Comparison of ENCODE assay signal across 8 cellular contexts in genomic region chr7:131544449-131545425, GRCh38. TPM values are rescaled to one million over a fixed set of nuclear protein-coding genes. Genes with fewer than 3 reads are reported as not detected.
DNase-seq lines count a peak whose midpoint lies in the region; ATAC-seq, FAIRE-seq and TF ChIP-seq lines count a peak whose summit lies in the region.

No MANE protein-coding gene starts in this region.

- H3K4me1 Mint-ChIP-seq in MCF 10A (ENCODE audit: insufficient read depth, unreplicated experiment), result peaks cover 18% of the 10 kb centered on the region

- no peaks in the 10 kb centered on the region for H3K9me3 ChIP-seq in mammary epithelial cell (replicated peaks; ENCODE audit: insufficient read depth, low read length)

- H3K27me3 ChIP-seq in mammary epithelial cell (ENCODE audit: insufficient read depth, low read length), result no peaks in the 10 kb centered on the region

- no peaks in the 10 kb centered on the region for H3K79me2 ChIP-seq in mammary epithelial cell (ENCODE audit: insufficient read depth, low read length)

- H3K36me3 Mint-ChIP-seq in MCF 10A (ENCODE audit: insufficient read depth, unreplicated experiment), result no peaks in the 10 kb centered on the region

- H3K4me3 Mint-ChIP-seq in MCF 10A (ENCODE audit: unreplicated experiment), result no peak overlapping the region

- DNase-seq in MCF 10A (ENCODE audit: unreplicated experiment), result peak; percentile 30
- DNase-seq in mammary epithelial cell, result no peak
- DNase-seq in RCC 7860 (ENCODE audit: low spot score), result peak; percentile 52
- DNase-seq in left cardiac atrium, result no peak
- no peak for DNase-seq in stimulated activated CD4-positive, alpha-beta T cell treated with anti-CD3 and anti-CD28 coated beads, Interleukin-15, amount 100 ng/mL, for 24 hours
- DNase-seq in mesenteric fat pad (ENCODE audit: low spot score), result no peak
- DNase-seq in cortex of kidney (lab: John Stamatoyannopoulos, UW), result no peak

- in situ Hi-C loops in mammary epithelial cell (cut with MboI; ENCODE audit: low sequenced_read_pairs in 2 of 2), result no loop called here

- intact Hi-C loops in MCF 10A (cut with micrococcal nuclease) (loop anchor here (2.0 kb wide), 1 partner anchor 110 kb away; no protein-coding TSS in a partner anchor), mammary epithelial cell (cut with micrococcal nuclease) (loop anchor here (1.0 kb wide), 1 partner anchor 110 kb away; no protein-coding TSS in a partner anchor), left cardiac atrium (cut with DNase I) (loop anchor here (2.0 to 10.0 kb wide), 2 partner anchors 110 kb away; no protein-coding TSS in a partner anchor)

- H3K9ac ChIP-seq in mammary epithelial cell (ENCODE audit: insufficient read depth, low read length), result no peak overlapping the region

- no peak for TF ChIP-seq CTCF in MCF 10A (IDR thresholded peaks at IDR 0.05; ENCODE audit: unreplicated experiment)
- TF ChIP-seq CTCF in mammary epithelial cell (conservative IDR thresholded peaks at IDR 0.05 in 1 of 2, IDR thresholded peaks at IDR 0.05 in 1 of 2; ENCODE audit: extremely low read depth in 1 of 2, insufficient read depth in 1 of 2, low read depth in 1 of 2, low read length in 2 of 2), result peak in 1 of 2 donors; percentile 22

- CTCF ChIA-PET in MCF 10A (lab: Yijun Ruan, JAX) (interaction anchor here (0.7 to 2.0 kb wide), 6 partner anchors 23 to 259 kb away, joined by 3 to 7 read pairs (median 3); no protein-coding TSS in a partner anchor), mammary epithelial cell (lab: Charles Lee; ENCODE audit: low non-redundant PET) (no interaction called here)

- H3K27ac ChIP-seq in mammary epithelial cell (ENCODE audit: insufficient read depth, low read depth, low read length), result no peak overlapping the region

- FAIRE-seq in RCC 7860 (lab: Jason Lieb, UNC), result no peak

- H4K20me1 ChIP-seq in mammary epithelial cell (ENCODE audit: insufficient read depth, low read length), result no peaks in the 10 kb centered on the region

- no peak overlapping the region for H2AFZ ChIP-seq in mammary epithelial cell (ENCODE audit: low read depth, low read length)

- dilution Hi-C loops in mammary epithelial cell (cut with HindIII; ENCODE audit: low sequenced_read_pairs), result no loop called here

- no peak overlapping the region for H3K4me3 ChIP-seq in mammary epithelial cell (replicated peaks in 1 of 3; ENCODE audit: insufficient read depth in 1 of 3, low read depth in 2 of 3, low read length in 3 of 3)

- peaks cover 3% of the 10 kb centered on the region for H3K4me1 ChIP-seq in mammary epithelial cell (ENCODE audit: insufficient read depth, low read length)

- H3K27ac Mint-ChIP-seq in MCF 10A (ENCODE audit: low read depth, unreplicated experiment), result no peak overlapping the region

- ATAC-seq in left cardiac atrium (peak; percentile 14 to 35), HG03039 (IDR thresholded peaks at IDR 0.05; ENCODE audit: unreplicated experiment) (no peak)

- BruUV-seq in MCF 10A (replicated peaks; lab: Mats Ljungman, UMichigan) (no TSS peak), mammary epithelial cell (replicated peaks; lab: Mats Ljungman, UMichigan) (no TSS peak)

- no peaks in the 10 kb centered on the region for H3K9me3 Mint-ChIP-seq in MCF 10A (ENCODE audit: unreplicated experiment)

- WGBS in mammary epithelial cell (ENCODE audit: low coverage, missing lambda C conversion rate), result 75% methylated on average over 11 of the region's 18 CpGs

- no peak overlapping the region for H3K4me2 ChIP-seq in mammary epithelial cell (ENCODE audit: insufficient read depth, low read depth, low read length)

- H3K36me3 ChIP-seq in mammary epithelial cell (ENCODE audit: insufficient read depth, low read length), result no peaks in the 10 kb centered on the region

- H3K27me3 Mint-ChIP-seq in MCF 10A (ENCODE audit: insufficient read depth, unreplicated experiment), result no peaks in the 10 kb centered on the region

- POLR2A ChIA-PET in MCF 10A (lab: Yijun Ruan, JAX), result no interaction called here

RNA-seq across cellular contexts. Expression of gene PODXL, which starts 11.7 kb away (rescaled TPM):
- total RNA-seq in MCF 10A (2022), result 1.6 and 1.7 TPM in 2 replicates
- total RNA-seq in mammary epithelial cell, result under 1 TPM; 0.50 to 0.56 TPM
- polyA plus RNA-seq in mammary epithelial cell, result 0.16 TPM
- not detected for polyA minus RNA-seq in mammary epithelial cell
- total RNA-seq in left cardiac atrium, result 10 to 100 TPM; 45.0 to 90.7 TPM
- 32.6 TPM for total RNA-seq in mesenteric fat pad

Comparison
In these comparisons a context has a peak if more than half of its experiments do, and no peak if none do; other contexts are left out.
1. DNase-seq: peak in MCF 10A (single experiment) and RCC 7860 (single experiment); none in mammary epithelial cell (single experiment), left cardiac atrium (single experiment), stimulated activated CD4-positive, alpha-beta T cell treated with anti-CD3 and anti-CD28 coated beads, Interleukin-15, amount 100 ng/mL, for 24 hours (single experiment), mesenteric fat pad (single experiment) and cortex of kidney (single experiment).
2. RNA of gene PODXL, which starts 11.7 kb away (total RNA-seq): 45.0 to 90.7 TPM in left cardiac atrium and 32.6 TPM in mesenteric fat pad (single experiment); 1.6 to 1.7 TPM in MCF 10A and 0.50 to 0.56 TPM in mammary epithelial cell; every median in the first group is over 10 times any median in the second.